ENCODE assay signal across 11 cellular contexts in the genomic region with DNA sequence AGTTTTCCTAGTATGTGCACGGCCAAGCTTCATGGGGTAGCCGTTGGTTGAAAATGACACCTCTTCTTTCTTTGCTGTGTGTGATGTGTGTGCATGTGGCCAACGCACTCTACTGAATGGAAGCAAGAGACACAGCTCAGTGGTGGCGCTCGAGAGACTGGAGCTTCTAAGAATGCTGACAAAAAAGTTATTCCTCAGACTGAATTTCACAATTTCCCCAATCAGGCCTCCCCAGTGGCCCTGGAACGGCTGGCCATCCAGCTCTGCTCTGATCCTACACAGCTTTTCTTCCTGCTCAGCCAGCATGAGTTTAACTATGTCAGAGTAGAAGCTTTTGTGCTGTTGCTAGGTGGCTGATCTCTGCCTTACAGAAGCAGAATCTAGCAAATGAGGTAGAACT.
DNase-seq lines count a peak whose midpoint lies in the region; ATAC-seq, FAIRE-seq and TF ChIP-seq lines count a peak whose summit lies in the region.
"Had no signal": no experiment of that assay in that cellular context is flagged by ENCODE, and none has a peak within 500 bp of the region (broad histone marks: within the 10 kb centered on the region; RNA-seq: fewer than 3 reads in every experiment).

No MANE protein-coding gene starts in this region.

- intact Hi-C loops in left ventricle myocardium superior (cut with micrococcal nuclease) (no loop called here), ovary (cut with DNase I) (no loop called here)

- no peak overlapping the region for H3K27ac Mint-ChIP-seq in WTC11
- H3K27ac Mint-ChIP-seq: activated T-helper 1 cell treated with anti-CD3 and anti-CD28 coated beads, Interleukin-12 subunit alpha, Interleukin-12 subunit beta, Interleukin-2, Interleukin-4 antibody, amounts not matched to agents 30 ng/mL and 10 ng/mL and 1 ng/mL, durations not matched to agents 14 hours and 24 hours and 36 hours had no signal

- H3K9me3 Mint-ChIP-seq in WTC11 = no peaks in the 10 kb centered on the region

- H3K36me3 Mint-ChIP-seq in WTC11 = no peaks in the 10 kb centered on the region

- no peaks in the 10 kb centered on the region for H3K27me3 Mint-ChIP-seq in WTC11 (ENCODE audit: low read depth)

- H3K4me3 Mint-ChIP-seq in WTC11 = no peak overlapping the region
- H3K4me3 Mint-ChIP-seq: activated T-helper 1 cell treated with anti-CD3 and anti-CD28 coated beads, Interleukin-12 subunit alpha, Interleukin-12 subunit beta, Interleukin-2, Interleukin-4 antibody, amounts not matched to agents 30 ng/mL and 10 ng/mL and 1 ng/mL, durations not matched to agents 14 hours and 24 hours and 36 hours had no signal

- H3K4me1 Mint-ChIP-seq in WTC11 = peaks cover 14% of the 10 kb centered on the region

- POLR2A ChIA-PET in WTC11 (lab: Charles Lee) = no interaction called here

- H3K4me3 ChIP-seq in ovary = no peak overlapping the region
- H3K4me3 ChIP-seq: BLaER1 treated with 17β-estradiol and CSF1 and Interleukin-3, amounts not matched to agents 10 nM and 100 nM; SJSA1 had no signal

- FAIRE-seq in H54 (lab: Jason Lieb, UNC) = no peak

- no peaks in the 10 kb centered on the region for H3K36me3 ChIP-seq in ovary
- H3K36me3 ChIP-seq: BLaER1 treated with 17β-estradiol and CSF1 and Interleukin-3, amounts not matched to agents 10 nM and 100 nM; SJSA1 had no signal

- TF ChIP-seq CTCF in AG09319 (IDR thresholded peaks at IDR 0.05; ENCODE audit: low read depth, low read length) (peak; percentile 43), WTC11 (IDR thresholded peaks at IDR 0.05) (no peak), ovary (IDR thresholded peaks at IDR 0.05) (peak in 1 of 3 donors; percentile 6)

- H3K27ac ChIP-seq in ovary = no peak overlapping the region
- H3K27ac ChIP-seq: SJSA1 had no signal

- TF ChIP-seq POLR2A in ovary (IDR thresholded peaks at IDR 0.05) (no peak), H54 (IDR thresholded peaks at IDR 0.05; ENCODE audit: low read depth, low read length) (no peak)

- CTCF ChIA-PET in WTC11 (lab: Charles Lee) = interaction anchor here (0.7 to 1.7 kb wide), 4 partner anchors 141 to 217 kb away, joined by 3 to 5 read pairs (median 4); no protein-coding TSS in a partner anchor

- 18 to 37% (median 19%) methylated on average over 6 of the region's 6 CpGs for WGBS in ovary, 3 donors

- H3K9me3 ChIP-seq in ovary = no peaks in the 10 kb centered on the region
- H3K9me3 ChIP-seq: BLaER1 treated with 17β-estradiol and CSF1 and Interleukin-3, amounts not matched to agents 10 nM and 100 nM; SJSA1 had no signal

- no peaks in the 10 kb centered on the region for H3K27me3 ChIP-seq in ovary
- H3K27me3 ChIP-seq: BLaER1 treated with 17β-estradiol and CSF1 and Interleukin-3, amounts not matched to agents 10 nM and 100 nM; SJSA1 had no signal

- TF ChIP-seq EP300 in ovary (IDR thresholded peaks at IDR 0.05) = no peak

- DNase-seq in AG09319 (ENCODE audit: extremely low read depth, low read depth) (no peak), WTC11 (ENCODE audit: low spot score) (peak; percentile 18), left ventricle myocardium superior (peak; percentile 75), ovary (peak; percentile 49 to 74 (median 56)), H4 (ENCODE audit: low spot score) (no peak), H54 (ENCODE audit: insufficient read length, low spot score) (no peak)
- DNase-seq in activated naive CD4-positive, alpha-beta T cell treated with anti-CD3 and anti-CD28 coated beads, Interleukin-2, amount 50 U/mL, for 16 hours = no peak

- ATAC-seq in WTC11 (peak; percentile 86), left ventricle myocardium superior (peak; percentile 98), GM21529 (IDR thresholded peaks at IDR 0.05; ENCODE audit: unreplicated experiment) (no peak)

- H3K4me1 ChIP-seq in ovary (ENCODE audit: insufficient read depth) = peaks cover 1% of the 10 kb centered on the region
- H3K4me1 ChIP-seq: SJSA1 had no signal

TF ChIP-seq in WTC11, 78 proteins besides CTCF, POLR2A, EP300 and RAD21:
- TF ChIP-seq CBFB (CRISPR knock-in tag; IDR thresholded peaks at IDR 0.05; ENCODE audit: low read depth) = no peak
- TF ChIP-seq, protein P1, sequence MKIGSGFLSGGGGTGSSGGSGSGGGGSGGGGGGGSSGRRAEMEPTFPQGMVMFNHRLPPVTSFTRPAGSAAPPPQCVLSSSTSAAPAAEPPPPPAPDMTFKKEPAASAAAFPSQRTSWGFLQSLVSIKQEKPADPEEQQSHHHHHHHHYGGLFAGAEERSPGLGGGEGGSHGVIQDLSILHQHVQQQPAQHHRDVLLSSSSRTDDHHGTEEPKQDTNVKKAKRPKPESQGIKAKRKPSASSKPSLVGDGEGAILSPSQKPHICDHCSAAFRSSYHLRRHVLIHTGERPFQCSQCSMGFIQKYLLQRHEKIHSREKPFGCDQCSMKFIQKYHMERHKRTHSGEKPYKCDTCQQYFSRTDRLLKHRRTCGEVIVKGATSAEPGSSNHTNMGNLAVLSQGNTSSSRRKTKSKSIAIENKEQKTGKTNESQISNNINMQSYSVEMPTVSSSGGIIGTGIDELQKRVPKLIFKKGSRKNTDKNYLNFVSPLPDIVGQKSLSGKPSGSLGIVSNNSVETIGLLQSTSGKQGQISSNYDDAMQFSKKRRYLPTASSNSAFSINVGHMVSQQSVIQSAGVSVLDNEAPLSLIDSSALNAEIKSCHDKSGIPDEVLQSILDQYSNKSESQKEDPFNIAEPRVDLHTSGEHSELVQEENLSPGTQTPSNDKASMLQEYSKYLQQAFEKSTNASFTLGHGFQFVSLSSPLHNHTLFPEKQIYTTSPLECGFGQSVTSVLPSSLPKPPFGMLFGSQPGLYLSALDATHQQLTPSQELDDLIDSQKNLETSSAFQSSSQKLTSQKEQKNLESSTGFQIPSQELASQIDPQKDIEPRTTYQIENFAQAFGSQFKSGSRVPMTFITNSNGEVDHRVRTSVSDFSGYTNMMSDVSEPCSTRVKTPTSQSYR (CRISPR knock-in tag; IDR thresholded peaks at IDR 0.05) = no peak
- no peak for TF ChIP-seq SMAD3 (CRISPR knock-in tag; IDR thresholded peaks at IDR 0.05; ENCODE audit: borderline replicate concordance)
- TF ChIP-seq JUN (CRISPR knock-in tag; IDR thresholded peaks at IDR 0.05) = no peak
- no peak for TF ChIP-seq NR2C2 (CRISPR knock-in tag; IDR thresholded peaks at IDR 0.05)
- no peak for TF ChIP-seq FOXP1 (CRISPR knock-in tag; IDR thresholded peaks at IDR 0.05; ENCODE audit: borderline replicate concordance)
- no peak for TF ChIP-seq ZBTB21 (CRISPR knock-in tag; IDR thresholded peaks at IDR 0.05; ENCODE audit: borderline replicate concordance)

Comparison
In these comparisons a context has a peak if more than half of its experiments do, and no peak if none do; other contexts are left out.
1. DNase-seq: peak in WTC11 (single experiment), left ventricle myocardium superior (single experiment) and ovary (5 of 5); none in AG09319 (single experiment), activated naive CD4-positive, alpha-beta T cell treated with anti-CD3 and anti-CD28 coated beads, Interleukin-2, amount 50 U/mL, for 16 hours (single experiment), H4 (single experiment) and H54 (single experiment).